In the genomic region with DNA sequence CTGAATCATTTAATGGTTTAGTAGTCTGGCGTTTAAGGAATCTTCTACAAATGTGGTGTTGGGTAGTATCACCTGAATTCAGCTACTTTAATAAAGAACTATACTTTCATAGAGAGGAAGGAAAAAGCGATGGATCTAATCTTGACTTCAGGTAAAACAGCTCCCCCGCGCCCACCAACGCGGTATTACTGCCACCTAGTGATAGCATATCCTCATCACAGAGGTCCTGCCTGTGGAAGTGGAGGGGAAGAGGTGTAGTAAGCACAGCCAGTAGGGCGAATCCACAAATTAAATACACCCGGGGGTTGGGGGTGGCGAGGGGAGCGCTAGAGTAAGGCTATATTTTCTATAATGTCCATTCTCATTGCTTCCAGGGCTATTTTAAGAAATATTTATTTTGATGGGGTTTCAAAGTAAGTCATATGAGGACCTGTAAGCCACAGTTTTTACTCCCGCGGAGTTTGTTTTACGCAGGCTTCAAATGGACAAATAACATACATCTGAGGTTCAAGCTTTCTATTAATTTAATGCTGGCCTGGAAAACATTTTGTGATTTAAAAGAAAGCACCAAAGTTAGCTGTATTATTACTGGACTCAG, we compare ENCODE assay signal across 8 cellular contexts. TPM values are rescaled to one million over a fixed set of nuclear protein-coding genes. Genes with fewer than 3 reads are reported as not detected.
DNase-seq lines count a peak whose midpoint lies in the region; ATAC-seq, FAIRE-seq and TF ChIP-seq lines count a peak whose summit lies in the region.

No MANE protein-coding gene starts in this region.

- no TSS peak for BruUV-seq in endothelial cell of umbilical vein (replicated peaks; lab: Mats Ljungman, UMichigan)

- no peaks in the 10 kb centered on the region for H3F3A ChIP-seq in neural cell (ENCODE audit: insufficient read depth, low read length, poor library complexity, severe bottlenecking)

- H3K4me2 ChIP-seq in endothelial cell of umbilical vein (ENCODE audit: insufficient read depth, low read length) (no peak overlapping the region), neural cell (ENCODE audit: low read length) (no peak overlapping the region)

- peak; percentile 90 for ATAC-seq in GM18870 (IDR thresholded peaks at IDR 0.05; ENCODE audit: unreplicated experiment)
- ATAC-seq in HG03060 (IDR thresholded peaks at IDR 0.05; ENCODE audit: low read depth, unreplicated experiment): peak; percentile 65
- ATAC-seq in activated CD8-positive, alpha-beta T cell treated with anti-CD3 and anti-CD28 coated beads, Interleukin-2, amount 10 ng/mL, durations not matched to agents 7 days and 5 days: peak; percentile 97

- no peaks in the 10 kb centered on the region for H4K20me1 ChIP-seq in endothelial cell of umbilical vein (replicated peaks; ENCODE audit: control insufficient read depth, extremely low read depth, insufficient read depth, low read length)
- no peaks in the 10 kb centered on the region for H4K20me1 ChIP-seq in neural cell (ENCODE audit: insufficient read depth)

- H3K27me3 ChIP-seq in endothelial cell of umbilical vein (ENCODE audit: control insufficient read depth in 2 of 2, insufficient read depth in 2 of 2, low read length in 2 of 2) (no peaks in the 10 kb centered on the region), neural cell (ENCODE audit: insufficient read depth, low read depth, low read length) (no peaks in the 10 kb centered on the region), tibial nerve (no peaks in the 10 kb centered on the region)

- TF ChIP-seq RAD21 in neural cell (conservative IDR thresholded peaks at IDR 0.05): peak; percentile 83

- H3K27ac ChIP-seq in endothelial cell of umbilical vein (ENCODE audit: insufficient read depth, low read depth, low read length): no peak overlapping the region
- H3K27ac ChIP-seq in neural cell (ENCODE audit: low read length): no peak overlapping the region
- H3K27ac ChIP-seq in tibial nerve: no peak overlapping the region

- H3K9me3 ChIP-seq in endothelial cell of umbilical vein (replicated peaks; ENCODE audit: control insufficient read depth, insufficient read depth, low read length) (no peaks in the 10 kb centered on the region), neural cell (ENCODE audit: low read length) (no peaks in the 10 kb centered on the region), tibial nerve (no peaks in the 10 kb centered on the region)

- CTCF ChIA-PET in activated CD8-positive, alpha-beta T cell treated with anti-CD3 and anti-CD28 coated beads, Interleukin-2, amount 10 ng/mL, durations not matched to agents 7 days and 5 days (lab: Charles Lee): interaction anchor here (0.6 to 3.1 kb wide), 45 partner anchors 8 to 691 kb away, joined by 3 to 46 read pairs (median 4); partner anchors contain the start of genes DAPP1, DNAJB14, H2AZ1 and LAMTOR3
- CTCF ChIA-PET in endothelial cell of umbilical vein (lab: Charles Lee): interaction anchor here (0.8 to 2.5 kb wide), 20 partner anchors 9 to 1821 kb away, joined by 3 to 19 read pairs (median 4); partner anchors contain the start of genes DAPP1, DNAJB14 and TRMT10A

- H3K4me1 Mint-ChIP-seq in activated CD8-positive, alpha-beta T cell treated with anti-CD3 and anti-CD28 coated beads, Interleukin-2, amount 10 ng/mL, durations not matched to agents 7 days and 5 days (ENCODE audit: low read depth): peaks cover 14% of the 10 kb centered on the region

- no peaks in the 10 kb centered on the region for H3K36me3 Mint-ChIP-seq in activated CD8-positive, alpha-beta T cell treated with anti-CD3 and anti-CD28 coated beads, Interleukin-2, amount 10 ng/mL, durations not matched to agents 7 days and 5 days (ENCODE audit: low read depth)

- H3K4me1 ChIP-seq in endothelial cell of umbilical vein (ENCODE audit: control insufficient read depth, extremely low read depth, insufficient read depth, low read length) (no peaks in the 10 kb centered on the region), tibial nerve (no peaks in the 10 kb centered on the region)

- POLR2A ChIA-PET in activated CD8-positive, alpha-beta T cell treated with anti-CD3 and anti-CD28 coated beads, Interleukin-2, amount 10 ng/mL, durations not matched to agents 7 days and 5 days (lab: Charles Lee): interaction anchor here (1.0 to 1.3 kb wide), 4 partner anchors 8 to 720 kb away, joined by 3 to 7 read pairs (median 4); partner anchors contain the start of genes ADH5, DAPP1, H2AZ1 and TRMT10A
- POLR2A ChIA-PET in endothelial cell of umbilical vein (lab: Charles Lee): no interaction called here

- no peak overlapping the region for H2AFZ ChIP-seq in endothelial cell of umbilical vein (ENCODE audit: low read depth, low read length)
- H2AFZ ChIP-seq in neural cell (ENCODE audit: low read depth, low read length): no peak overlapping the region

- dilution Hi-C loops in endothelial cell of umbilical vein (cut with MboI; ENCODE audit: extremely low pct_ligation_motif_present, low sequenced_read_pairs): no loop called here

- H3K79me2 ChIP-seq in endothelial cell of umbilical vein (ENCODE audit: control insufficient read depth, insufficient read depth, low read length): no peaks in the 10 kb centered on the region
- no peaks in the 10 kb centered on the region for H3K79me2 ChIP-seq in neural cell (replicated peaks; ENCODE audit: insufficient read depth, low read length)

- DNase-seq in AG20443 (ENCODE audit: low spot score): peak; percentile 62
- peak; percentile 17 for DNase-seq in NCI-H774 (lab: John Stamatoyannopoulos, UW)
- DNase-seq in activated CD8-positive, alpha-beta T cell treated with anti-CD3 and anti-CD28 coated beads, Interleukin-2, amount 10 ng/mL, durations not matched to agents 7 days and 5 days: peak; percentile 80
- peak; percentile 47 for DNase-seq in endothelial cell of umbilical vein (ENCODE audit: low read depth, low spot score)
- DNase-seq in tibial nerve (ENCODE audit: low spot score in 2 of 2): peak; percentile 14 to 15

- H3K27me3 Mint-ChIP-seq in activated CD8-positive, alpha-beta T cell treated with anti-CD3 and anti-CD28 coated beads, Interleukin-2, amount 10 ng/mL, durations not matched to agents 7 days and 5 days (ENCODE audit: low read depth): peaks cover 10% of the 10 kb centered on the region

- FAIRE-seq in endothelial cell of umbilical vein (lab: Jason Lieb, UNC): peak; percentile 26

- H3K4me3 ChIP-seq in endothelial cell of umbilical vein (replicated peaks in 1 of 3; ENCODE audit: insufficient read depth in 1 of 3, low read depth in 1 of 3, low read length in 3 of 3) (no peak overlapping the region), neural cell (ENCODE audit: low read length) (no peak overlapping the region), tibial nerve (no peak overlapping the region)

- WGBS in tibial nerve, 2 donors: 25 to 27% methylated on average over 13 of the region's 13 CpGs

- no peaks in the 10 kb centered on the region for H3K9me3 Mint-ChIP-seq in activated CD8-positive, alpha-beta T cell treated with anti-CD3 and anti-CD28 coated beads, Interleukin-2, amount 10 ng/mL, durations not matched to agents 7 days and 5 days (ENCODE audit: insufficient read depth)

- no peaks in the 10 kb centered on the region for H3K9me1 ChIP-seq in endothelial cell of umbilical vein (replicated peaks; ENCODE audit: control insufficient read depth, extremely low read depth, insufficient read depth, low read length)

- H3K9ac ChIP-seq in endothelial cell of umbilical vein (replicated peaks; ENCODE audit: extremely low read depth, insufficient read depth, low read length): no peak overlapping the region
- H3K9ac ChIP-seq in neural cell (ENCODE audit: low read length): no peak overlapping the region

- TF ChIP-seq EP300 in neural cell (conservative IDR thresholded peaks at IDR 0.05; ENCODE audit: poor library complexity, severe bottlenecking) (no peak), tibial nerve (IDR thresholded peaks at IDR 0.05) (no peak)

- H3K36me3 ChIP-seq in endothelial cell of umbilical vein (ENCODE audit: control insufficient read depth in 2 of 2, extremely low read depth in 1 of 2, insufficient read depth in 2 of 2, low read length in 2 of 2) (no peaks in the 10 kb centered on the region), neural cell (ENCODE audit: insufficient read depth, low read length) (no peaks in the 10 kb centered on the region), tibial nerve (no peaks in the 10 kb centered on the region)

- no peak overlapping the region for H3K27ac Mint-ChIP-seq in activated CD8-positive, alpha-beta T cell treated with anti-CD3 and anti-CD28 coated beads, Interleukin-2, amount 10 ng/mL, durations not matched to agents 7 days and 5 days

- TF ChIP-seq CTCF in endothelial cell of umbilical vein (IDR thresholded peaks at IDR 0.05; ENCODE audit: extremely low read depth in 1 of 2, insufficient read depth in 1 of 2, low read depth in 1 of 2, low read length in 2 of 2): peak; percentile 40 to 46
- peak; percentile 75 for TF ChIP-seq CTCF in neural cell (IDR thresholded peaks at IDR 0.05; ENCODE audit: poor library complexity, severe bottlenecking)
- peak; percentile 12 to 44 (median 20) for TF ChIP-seq CTCF in tibial nerve (IDR thresholded peaks at IDR 0.05)

- no peak overlapping the region for H3K4me3 Mint-ChIP-seq in activated CD8-positive, alpha-beta T cell treated with anti-CD3 and anti-CD28 coated beads, Interleukin-2, amount 10 ng/mL, durations not matched to agents 7 days and 5 days

- no peaks in the 10 kb centered on the region for H3K9me2 ChIP-seq in neural cell (ENCODE audit: insufficient read depth, low read length)

- intact Hi-C loops in endothelial cell of umbilical vein (cut with micrococcal nuclease): loop anchor here (1.0 to 10.0 kb wide), 3 partner anchors 247 to 690 kb away; no protein-coding TSS in a partner anchor

- no peak for TF ChIP-seq POLR2A in endothelial cell of umbilical vein (IDR thresholded peaks at IDR 0.05; ENCODE audit: low read depth, low read length)
- TF ChIP-seq POLR2A in tibial nerve (IDR thresholded peaks at IDR 0.05): no peak

TF ChIP-seq in endothelial cell of umbilical vein, 7 proteins besides CTCF, POLR2A, EP300 and RAD21 (continues in another document):
- TF ChIP-seq JUN (IDR thresholded peaks at IDR 0.05; ENCODE audit: borderline replicate concordance, insufficient read depth, insufficient read length, low read depth): no peak

RNA-seq across cellular contexts. Expression of gene DAPP1, which starts 8.3 kb away (rescaled TPM):
- total RNA-seq in activated CD8-positive, alpha-beta T cell treated with anti-CD3 and anti-CD28 coated beads, Interleukin-2, amount 10 ng/mL, durations not matched to agents 7 days and 5 days: 10 to 100 TPM; 16.7 to 17.5 TPM
- total RNA-seq in endothelial cell of umbilical vein (not detected in 2 replicates), tibial nerve (1 to 10 TPM in 3 of 4 donors, under 1 TPM in 1; 0.42 to 4.2 (median 1.2) TPM)
- polyA plus RNA-seq in endothelial cell of umbilical vein (not detected in 2 replicates), neural cell (not detected in 2 replicates)
- polyA plus RNA-seq in endothelial cell of umbilical vein (2011; cell fraction: cytosol; rRNA removed): not detected in 2 replicates
- polyA plus RNA-seq in endothelial cell of umbilical vein (2011; cell fraction: nucleus; rRNA removed): not detected in 2 replicates
- not detected in 2 replicates for polyA plus RNA-seq in endothelial cell of umbilical vein (2012)
- polyA minus RNA-seq in endothelial cell of umbilical vein (0.19 TPM in 1 of 2 replicates, not detected in the other), neural cell (not detected in 2 replicates)
- not detected for polyA minus RNA-seq in endothelial cell of umbilical vein (2011; cell fraction: cytosol; rRNA and poly(A)+ RNA removed)
- not detected in 2 replicates for polyA minus RNA-seq in endothelial cell of umbilical vein (2011; cell fraction: nucleus; rRNA and poly(A)+ RNA removed)

Comparison
In these comparisons a context has a peak if more than half of its experiments do, and no peak if none do; other contexts are left out.
1. DNase-seq: peak in every context shown above with its lines; median percentile 80 in activated CD8-positive, alpha-beta T cell treated with anti-CD3 and anti-CD28 coated beads, Interleukin-2, amount 10 ng/mL, durations not matched to agents 7 days and 5 days; 62 in AG20443; 47 in endothelial cell of umbilical vein; 17 in NCI-H774; 14 in tibial nerve.
2. CTCF ChIP-seq: peak in every context shown above with its lines; median percentile 75 in neural cell; 43 in endothelial cell of umbilical vein; 20 in tibial nerve.